In genomic region chr6:51459958-51460357, GRCh38 we compare ENCODE assay signal across 13 cellular contexts.
DNase-seq lines count a peak whose midpoint lies in the region; ATAC-seq and TF ChIP-seq lines count a peak whose summit lies in the region.
"Had no signal": no experiment of that assay in that cellular context is flagged by ENCODE, and none has a peak within 500 bp of the region (broad histone marks: within the 10 kb centered on the region; RNA-seq: fewer than 3 reads in every experiment).

No MANE protein-coding gene starts in this region.

- no peak overlapping the region for H3K4me3 ChIP-seq in LNCaP clone FGC (ENCODE audit: low read depth, low read length)
- H3K4me3 ChIP-seq: heart left ventricle had no signal

- DNase-seq in LNCaP clone FGC (ENCODE audit: low read depth) (peak; percentile 85), iPS-NIHi7 (ENCODE audit: extremely low spot score) (no peak), inferior parietal cortex (ENCODE audit: extremely low spot score) (no peak)
- no peak for DNase-seq in activated T-helper 1 cell treated with anti-CD3 and anti-CD28 coated beads, Interleukin-12 subunit alpha, Interleukin-12 subunit beta, Interleukin-2, Interleukin-4 antibody, amounts not matched to agents 30 ng/mL and 10 ng/mL and 1 ng/mL, durations not matched to agents 14 hours and 24 hours and 36 hours (ENCODE audit: low spot score)
- no peak for DNase-seq in stimulated activated CD4-positive, alpha-beta T cell treated with anti-CD3 and anti-CD28 coated beads, Interleukin-2, amount 100 ng/mL, for 48 hours
- DNase-seq: activated naive CD8-positive, alpha-beta T cell treated with anti-CD3 and anti-CD28 coated beads, Interleukin-2, amount 10 ng/mL, durations not matched to agents 7 days and 5 days; AML-193; heart left ventricle; NCI-H1417; RPMI8226 had no signal

- no peak overlapping the region for H3K4me3 Mint-ChIP-seq in activated T-helper 1 cell treated with anti-CD3 and anti-CD28 coated beads, Interleukin-12 subunit alpha, Interleukin-12 subunit beta, Interleukin-2, Interleukin-4 antibody, amounts not matched to agents 30 ng/mL and 10 ng/mL and 1 ng/mL, durations not matched to agents 14 hours and 24 hours and 36 hours
- H3K4me3 Mint-ChIP-seq: activated naive CD8-positive, alpha-beta T cell treated with anti-CD3 and anti-CD28 coated beads, Interleukin-2, amount 10 ng/mL, durations not matched to agents 7 days and 5 days had no signal

- intact Hi-C loops in activated T-helper 1 cell treated with anti-CD3 and anti-CD28 coated beads, Interleukin-12 subunit alpha, Interleukin-12 subunit beta, Interleukin-2, Interleukin-4 antibody, amounts not matched to agents 30 ng/mL and 10 ng/mL and 1 ng/mL, durations not matched to agents 14 hours and 24 hours and 36 hours (cut with micrococcal nuclease) = no loop called here

- ATAC-seq in GM18498 (IDR thresholded peaks at IDR 0.05; ENCODE audit: unreplicated experiment) (peak; percentile 94), GM19468 (IDR thresholded peaks at IDR 0.05; ENCODE audit: extremely low read depth, unreplicated experiment) (peak; percentile 71), HG02970 (IDR thresholded peaks at IDR 0.05; ENCODE audit: low FRiP score, unreplicated experiment) (peak; percentile 97)
- ATAC-seq: heart left ventricle had no signal

- no peaks in the 10 kb centered on the region for H3K36me3 Mint-ChIP-seq in activated T-helper 1 cell treated with anti-CD3 and anti-CD28 coated beads, Interleukin-12 subunit alpha, Interleukin-12 subunit beta, Interleukin-2, Interleukin-4 antibody, amounts not matched to agents 30 ng/mL and 10 ng/mL and 1 ng/mL, durations not matched to agents 14 hours and 24 hours and 36 hours (ENCODE audit: low read depth)
- H3K36me3 Mint-ChIP-seq: activated naive CD8-positive, alpha-beta T cell treated with anti-CD3 and anti-CD28 coated beads, Interleukin-2, amount 10 ng/mL, durations not matched to agents 7 days and 5 days had no signal

- peaks cover 3% of the 10 kb centered on the region for H3K27me3 Mint-ChIP-seq in activated T-helper 1 cell treated with anti-CD3 and anti-CD28 coated beads, Interleukin-12 subunit alpha, Interleukin-12 subunit beta, Interleukin-2, Interleukin-4 antibody, amounts not matched to agents 30 ng/mL and 10 ng/mL and 1 ng/mL, durations not matched to agents 14 hours and 24 hours and 36 hours (ENCODE audit: insufficient read depth)
- H3K27me3 Mint-ChIP-seq: activated naive CD8-positive, alpha-beta T cell treated with anti-CD3 and anti-CD28 coated beads, Interleukin-2, amount 10 ng/mL, durations not matched to agents 7 days and 5 days had no signal

- no peaks in the 10 kb centered on the region for H3K9me3 Mint-ChIP-seq in activated T-helper 1 cell treated with anti-CD3 and anti-CD28 coated beads, Interleukin-12 subunit alpha, Interleukin-12 subunit beta, Interleukin-2, Interleukin-4 antibody, amounts not matched to agents 30 ng/mL and 10 ng/mL and 1 ng/mL, durations not matched to agents 14 hours and 24 hours and 36 hours
- H3K9me3 Mint-ChIP-seq: activated naive CD8-positive, alpha-beta T cell treated with anti-CD3 and anti-CD28 coated beads, Interleukin-2, amount 10 ng/mL, durations not matched to agents 7 days and 5 days had no signal

- no peaks in the 10 kb centered on the region for H3K4me1 Mint-ChIP-seq in activated T-helper 1 cell treated with anti-CD3 and anti-CD28 coated beads, Interleukin-12 subunit alpha, Interleukin-12 subunit beta, Interleukin-2, Interleukin-4 antibody, amounts not matched to agents 30 ng/mL and 10 ng/mL and 1 ng/mL, durations not matched to agents 14 hours and 24 hours and 36 hours (ENCODE audit: low read depth)
- H3K4me1 Mint-ChIP-seq: activated naive CD8-positive, alpha-beta T cell treated with anti-CD3 and anti-CD28 coated beads, Interleukin-2, amount 10 ng/mL, durations not matched to agents 7 days and 5 days had no signal

- no peak for TF ChIP-seq CTCF in LNCaP clone FGC (IDR thresholded peaks at IDR 0.05; ENCODE audit: control insufficient read depth, extremely low read depth, insufficient read depth)

- H3K27ac Mint-ChIP-seq in activated T-helper 1 cell treated with anti-CD3 and anti-CD28 coated beads, Interleukin-12 subunit alpha, Interleukin-12 subunit beta, Interleukin-2, Interleukin-4 antibody, amounts not matched to agents 30 ng/mL and 10 ng/mL and 1 ng/mL, durations not matched to agents 14 hours and 24 hours and 36 hours = no peak overlapping the region
- H3K27ac Mint-ChIP-seq: activated naive CD8-positive, alpha-beta T cell treated with anti-CD3 and anti-CD28 coated beads, Interleukin-2, amount 10 ng/mL, durations not matched to agents 7 days and 5 days had no signal
